ENCODE assay signal across 34 cellular contexts in genomic region chr12:95678684-95679083, GRCh38.
"Had no signal": no experiment of that assay in that cellular context is flagged by ENCODE, and none has a peak within 500 bp of the region (broad histone marks: within the 10 kb centered on the region; RNA-seq: fewer than 3 reads in every experiment).

No MANE protein-coding gene starts in this region.

- H3K4me3 Mint-ChIP-seq: activated B cell treated with CpG ODN at 0.5 μM for 24 hours; activated CD4-positive, alpha-beta memory T cell treated with anti-CD3 and anti-CD28 coated beads for 36 hours; activated CD4-positive, alpha-beta memory T cell treated with anti-CD3 and anti-CD28 coated beads, Interleukin-2, amount 10 ng/mL, durations not matched to agents 7 days and 5 days; activated CD4-positive, alpha-beta T cell treated with anti-CD3 and anti-CD28 coated beads for 36 hours; activated CD4-positive, alpha-beta T cell treated with anti-CD3 and anti-CD28 coated beads, Interleukin-2, amount 10 ng/mL, durations not matched to agents 24 days and 14 days; activated CD4-positive, alpha-beta T cell treated with anti-CD3 and anti-CD28 coated beads, Interleukin-2, amount 10 ng/mL, durations not matched to agents 7 days and 5 days; activated CD8-positive, alpha-beta memory T cell treated with anti-CD3 and anti-CD28 coated beads, Interleukin-2, amount 10 ng/mL, durations not matched to agents 7 days and 5 days; activated CD8-positive, alpha-beta T cell treated with anti-CD3 and anti-CD28 coated beads for 36 hours; activated CD8-positive, alpha-beta T cell treated with anti-CD3 and anti-CD28 coated beads, Interleukin-2, amount 10 ng/mL, durations not matched to agents 7 days and 5 days; T-cell; T-helper 1 cell treated with Interleukin-12 subunit alpha and Interleukin-12 subunit beta and Interleukin-4 antibody, amounts not matched to agents 30 μg/mL and 1 μg/mL, for 36 hours; T-helper 17 cell; T-helper 2 cell treated with Interferon-gamma antibody and Interleukin-4, amounts not matched to agents 5 μg/mL and 100 μg/mL, for 36 hours; WTC11 had no signal

- H3K27ac Mint-ChIP-seq: activated B cell treated with CpG ODN at 0.5 μM for 24 hours; activated CD4-positive, alpha-beta memory T cell treated with anti-CD3 and anti-CD28 coated beads for 36 hours; activated CD4-positive, alpha-beta memory T cell treated with anti-CD3 and anti-CD28 coated beads, Interleukin-2, amount 10 ng/mL, durations not matched to agents 7 days and 5 days; activated CD4-positive, alpha-beta T cell treated with anti-CD3 and anti-CD28 coated beads for 36 hours; activated CD4-positive, alpha-beta T cell treated with anti-CD3 and anti-CD28 coated beads, Interleukin-2, amount 10 ng/mL, durations not matched to agents 24 days and 14 days; activated CD4-positive, alpha-beta T cell treated with anti-CD3 and anti-CD28 coated beads, Interleukin-2, amount 10 ng/mL, durations not matched to agents 7 days and 5 days; activated CD8-positive, alpha-beta memory T cell treated with anti-CD3 and anti-CD28 coated beads, Interleukin-2, amount 10 ng/mL, durations not matched to agents 7 days and 5 days; activated CD8-positive, alpha-beta T cell treated with anti-CD3 and anti-CD28 coated beads for 36 hours; activated CD8-positive, alpha-beta T cell treated with anti-CD3 and anti-CD28 coated beads, Interleukin-2, amount 10 ng/mL, durations not matched to agents 7 days and 5 days; T-cell; T-helper 1 cell treated with Interleukin-12 subunit alpha and Interleukin-12 subunit beta and Interleukin-4 antibody, amounts not matched to agents 30 μg/mL and 1 μg/mL, for 36 hours; T-helper 17 cell; T-helper 2 cell treated with Interferon-gamma antibody and Interleukin-4, amounts not matched to agents 5 μg/mL and 100 μg/mL, for 36 hours; WTC11 had no signal

- H3K36me3 Mint-ChIP-seq: activated CD4-positive, alpha-beta memory T cell treated with anti-CD3 and anti-CD28 coated beads for 36 hours; activated CD8-positive, alpha-beta memory T cell treated with anti-CD3 and anti-CD28 coated beads, Interleukin-2, amount 10 ng/mL, durations not matched to agents 7 days and 5 days; T-cell had no signal

- H3K27ac ChIP-seq: VCaP, WERI-Rb-1 had no signal

- H3K27me3 Mint-ChIP-seq: activated CD4-positive, alpha-beta T cell treated with anti-CD3 and anti-CD28 coated beads, Interleukin-2, amount 10 ng/mL, durations not matched to agents 24 days and 14 days; activated CD8-positive, alpha-beta T cell treated with anti-CD3 and anti-CD28 coated beads for 36 hours; T-helper 17 cell had no signal

- H3K9me3 Mint-ChIP-seq: activated CD4-positive, alpha-beta memory T cell treated with anti-CD3 and anti-CD28 coated beads, Interleukin-2, amount 10 ng/mL, durations not matched to agents 7 days and 5 days; activated CD4-positive, alpha-beta T cell treated with anti-CD3 and anti-CD28 coated beads, Interleukin-2, amount 10 ng/mL, durations not matched to agents 7 days and 5 days; activated CD8-positive, alpha-beta T cell treated with anti-CD3 and anti-CD28 coated beads for 36 hours; T-cell; T-helper 1 cell treated with Interleukin-12 subunit alpha and Interleukin-12 subunit beta and Interleukin-4 antibody, amounts not matched to agents 30 μg/mL and 1 μg/mL, for 36 hours; T-helper 2 cell treated with Interferon-gamma antibody and Interleukin-4, amounts not matched to agents 5 μg/mL and 100 μg/mL, for 36 hours had no signal

- DNase-seq: activated B cell treated with CpG ODN at 0.5 μM for 24 hours; activated CD4-positive, alpha-beta memory T cell treated with anti-CD3 and anti-CD28 coated beads for 36 hours; activated CD4-positive, alpha-beta memory T cell treated with anti-CD3 and anti-CD28 coated beads, Interleukin-2, amount 10 ng/mL, durations not matched to agents 7 days and 5 days; activated CD4-positive, alpha-beta T cell treated with anti-CD3 and anti-CD28 coated beads for 1 hour; activated CD4-positive, alpha-beta T cell treated with anti-CD3 and anti-CD28 coated beads for 36 hours; activated CD4-positive, alpha-beta T cell treated with anti-CD3 and anti-CD28 coated beads for 4 hours; activated CD4-positive, alpha-beta T cell treated with anti-CD3 and anti-CD28 coated beads for 48 hours; activated CD4-positive, alpha-beta T cell treated with anti-CD3 and anti-CD28 coated beads, Interleukin-2, amount 10 ng/mL, durations not matched to agents 24 days and 14 days; activated CD4-positive, alpha-beta T cell treated with anti-CD3 and anti-CD28 coated beads, Interleukin-2, amount 10 ng/mL, durations not matched to agents 7 days and 5 days; activated CD4-positive, alpha-beta T cell treated with anti-CD3 and anti-CD28 coated beads, Interleukin-2, amount 50 U/mL, for 1 hour; activated CD4-positive, alpha-beta T cell treated with anti-CD3 and anti-CD28 coated beads, Interleukin-2, amount 50 U/mL, for 4 hours; activated CD4-positive, alpha-beta T cell treated with anti-CD3 and anti-CD28 coated beads, Interleukin-2, amount 50 U/mL, for 48 hours; activated CD4-positive, CD25-positive, alpha-beta regulatory T cell; activated CD4-positive, CD25-positive, alpha-beta regulatory T cell treated with anti-CD3 and anti-CD28 coated beads, Interleukin-2, amount 50 U/mL, for 72 hours; activated CD8-positive, alpha-beta memory T cell treated with anti-CD3 and anti-CD28 coated beads for 24 hours; activated CD8-positive, alpha-beta memory T cell treated with anti-CD3 and anti-CD28 coated beads, Interleukin-2, amount 10 ng/mL, durations not matched to agents 7 days and 5 days; activated CD8-positive, alpha-beta memory T cell treated with anti-CD3 and anti-CD28 coated beads, Interleukin-2, amount 50 U/mL, for 4 hours; activated CD8-positive, alpha-beta memory T cell treated with anti-CD3 and anti-CD28 coated beads, Interleukin-2, amount 50 U/mL, for 48 hours; activated CD8-positive, alpha-beta T cell treated with anti-CD3 and anti-CD28 coated beads for 36 hours; activated CD8-positive, alpha-beta T cell treated with anti-CD3 and anti-CD28 coated beads, Interleukin-2, amount 10 ng/mL, durations not matched to agents 7 days and 5 days; activated T-cell treated with anti-CD3 and anti-CD28 coated beads for 4 hours; T-cell; T-helper 1 cell; T-helper 17 cell; T-helper 2 cell; T-helper 9 cell; T1000; WERI-Rb-1 had no signal

- H3K4me1 Mint-ChIP-seq: activated B cell treated with CpG ODN at 0.5 μM for 24 hours; activated CD4-positive, alpha-beta memory T cell treated with anti-CD3 and anti-CD28 coated beads, Interleukin-2, amount 10 ng/mL, durations not matched to agents 7 days and 5 days; activated CD4-positive, alpha-beta T cell treated with anti-CD3 and anti-CD28 coated beads for 36 hours; activated CD4-positive, alpha-beta T cell treated with anti-CD3 and anti-CD28 coated beads, Interleukin-2, amount 10 ng/mL, durations not matched to agents 24 days and 14 days; activated CD4-positive, alpha-beta T cell treated with anti-CD3 and anti-CD28 coated beads, Interleukin-2, amount 10 ng/mL, durations not matched to agents 7 days and 5 days; activated CD8-positive, alpha-beta memory T cell treated with anti-CD3 and anti-CD28 coated beads, Interleukin-2, amount 10 ng/mL, durations not matched to agents 7 days and 5 days; T-cell; T-helper 17 cell; WTC11 had no signal

- FAIRE-seq: TTC549 had no signal

- ATAC-seq: activated CD4-positive, alpha-beta T cell treated with anti-CD3 and anti-CD28 coated beads for 36 hours; activated CD4-positive, CD25-positive, alpha-beta regulatory T cell treated with anti-CD3 and anti-CD28 coated beads, Interleukin-2, amount 50 U/mL, for 24 hours; activated CD8-positive, alpha-beta memory T cell treated with anti-CD3 and anti-CD28 coated beads, Interleukin-2, amount 10 ng/mL, durations not matched to agents 7 days and 5 days; activated CD8-positive, alpha-beta T cell treated with anti-CD3 and anti-CD28 coated beads for 36 hours; activated CD8-positive, alpha-beta T cell treated with anti-CD3 and anti-CD28 coated beads, Interleukin-2, amount 10 ng/mL, durations not matched to agents 7 days and 5 days; T-cell; T-helper 17 cell; WTC11 had no signal

- H3K36me3 ChIP-seq: WERI-Rb-1 had no signal
